ENCODE assay signal across 1 cellular context in genomic region chr14:51627313-51627712, GRCh38.
TF ChIP-seq lines count a peak whose summit lies in the region.

No MANE protein-coding gene starts in this region.

TF ChIP-seq in A549, 52 proteins besides CTCF, POLR2A, EP300 and RAD21 (continued from another document):
- TF ChIP-seq CEBPB (IDR thresholded peaks at IDR 0.05), result no peak
- no peak for TF ChIP-seq TFCP2L1 (CRISPR knock-in tag; IDR thresholded peaks at IDR 0.05)
- TF ChIP-seq MAFK (IDR thresholded peaks at IDR 0.05; ENCODE audit: partially characterized antibody), result no peak
- TF ChIP-seq PHF8 (IDR thresholded peaks at IDR 0.05; ENCODE audit: borderline replicate concordance, low read depth), result no peak
- TF ChIP-seq RFX5 (IDR thresholded peaks at IDR 0.05), result no peak
- TF ChIP-seq HOXB13 (CRISPR knock-in tag; IDR thresholded peaks at IDR 0.05; ENCODE audit: low read depth), result no peak
- no peak for TF ChIP-seq TP53 (CRISPR knock-in tag; IDR thresholded peaks at IDR 0.05)
- no peak for TF ChIP-seq HEYL (CRISPR knock-in tag; IDR thresholded peaks at IDR 0.05)
